In the genomic region with DNA sequence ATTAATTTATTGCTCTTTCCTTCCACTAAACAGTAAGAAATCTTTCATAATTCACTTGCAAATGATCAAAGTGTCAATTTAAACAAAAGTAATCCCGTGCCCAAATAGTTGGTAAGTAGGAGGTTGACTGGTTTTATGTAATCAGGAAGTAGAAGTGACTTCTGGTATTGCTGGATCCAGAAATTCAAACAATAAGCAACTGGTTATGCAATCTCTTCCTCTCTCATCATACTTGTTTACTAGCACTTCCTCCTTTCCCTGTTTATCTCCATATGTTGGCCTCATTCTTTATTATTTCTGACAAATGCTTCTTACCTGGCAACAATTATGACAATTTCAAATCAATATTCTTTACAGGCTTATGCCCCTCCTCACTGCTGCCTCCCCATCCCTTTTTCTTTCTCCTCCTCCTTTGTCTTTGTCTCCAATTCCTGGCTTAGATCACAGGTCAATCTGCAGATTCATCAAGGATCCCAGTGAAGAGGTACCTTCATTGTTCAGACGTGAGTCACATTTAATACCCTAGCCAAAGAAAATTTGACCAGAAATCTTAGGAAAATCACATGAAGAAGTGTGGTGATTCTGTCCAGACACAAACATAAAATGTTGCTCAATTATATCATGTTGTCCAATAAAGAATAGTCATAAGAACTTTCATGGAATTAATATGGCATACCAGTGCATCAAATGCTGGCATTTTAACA, we compare ENCODE assay signal across 18 cellular contexts.
DNase-seq lines count a peak whose midpoint lies in the region; ATAC-seq and TF ChIP-seq lines count a peak whose summit lies in the region.
"Had no signal": no experiment of that assay in that cellular context is flagged by ENCODE, and none has a peak within 500 bp of the region (broad histone marks: within the 10 kb centered on the region; RNA-seq: fewer than 3 reads in every experiment).

No MANE protein-coding gene starts in this region.

- no peaks in the 10 kb centered on the region for H3K79me2 ChIP-seq in smooth muscle cell (ENCODE audit: low read depth)

- TF ChIP-seq CTCF in RWPE2 (IDR thresholded peaks at IDR 0.05; ENCODE audit: poor library complexity, severe bottlenecking) (no peak), smooth muscle cell (IDR thresholded peaks at IDR 0.05; ENCODE audit: borderline replicate concordance, insufficient read depth, poor library complexity, severe bottlenecking) (no peak), HFFc6 (IDR thresholded peaks at IDR 0.05) (no peak)

- H3F3A ChIP-seq in smooth muscle cell (ENCODE audit: low read depth): peaks cover 3% of the 10 kb centered on the region

- peak overlapping the region; percentile 0 for H2AFZ ChIP-seq in smooth muscle cell (ENCODE audit: low read depth)

- H3K9me3 Mint-ChIP-seq in HFFc6: peaks cover 32% of the 10 kb centered on the region

- no peaks in the 10 kb centered on the region for H3K36me3 ChIP-seq in RWPE2 (ENCODE audit: low read depth)
- no peaks in the 10 kb centered on the region for H3K36me3 ChIP-seq in smooth muscle cell (ENCODE audit: low read depth)
- H3K36me3 ChIP-seq: heart left ventricle had no signal

- peak overlapping the region; percentile 14 for H3K27ac ChIP-seq in RWPE2 (ENCODE audit: poor library complexity, severe bottlenecking)
- peak overlapping the region; percentile 48 for H3K27ac ChIP-seq in smooth muscle cell (ENCODE audit: low read depth)
- H3K27ac ChIP-seq: heart left ventricle had no signal

- H3K36me3 Mint-ChIP-seq in HFFc6 (ENCODE audit: low read depth): no peaks in the 10 kb centered on the region; the same call in 1 of the 2 replicates
- H3K36me3 Mint-ChIP-seq: naive thymus-derived CD4-positive, alpha-beta T cell had no signal

- WGBS in smooth muscle cell (ENCODE audit: low lambda C conversion rate): 77% methylated on average over 2 of the region's 2 CpGs

- no peak overlapping the region for H3K4me2 ChIP-seq in smooth muscle cell

- H3K4me1 Mint-ChIP-seq in HFFc6 (ENCODE audit: low read depth): no peaks in the 10 kb centered on the region
- H3K4me1 Mint-ChIP-seq: B cell; naive thymus-derived CD4-positive, alpha-beta T cell had no signal

- H3K9me3 ChIP-seq in RWPE2 (ENCODE audit: severe bottlenecking) (no peaks in the 10 kb centered on the region), smooth muscle cell (replicated peaks; ENCODE audit: low read depth) (peaks cover 5% of the 10 kb centered on the region)

- no peak overlapping the region for H3K4me3 Mint-ChIP-seq in HFFc6
- H3K4me3 Mint-ChIP-seq: B cell; H9; naive thymus-derived CD4-positive, alpha-beta T cell had no signal

- H3K27me3 ChIP-seq in RWPE2 (ENCODE audit: insufficient read depth, poor library complexity, severe bottlenecking): no peaks in the 10 kb centered on the region
- no peaks in the 10 kb centered on the region for H3K27me3 ChIP-seq in smooth muscle cell (ENCODE audit: low read depth)
- H3K27me3 ChIP-seq: heart left ventricle had no signal

- H4K20me1 ChIP-seq in smooth muscle cell (ENCODE audit: low read depth): no peaks in the 10 kb centered on the region

- no peak overlapping the region for H3K4me3 ChIP-seq in RWPE2 (ENCODE audit: severe bottlenecking)
- no peak overlapping the region for H3K4me3 ChIP-seq in smooth muscle cell
- H3K4me3 ChIP-seq: heart left ventricle had no signal

- no peak overlapping the region for H3K27ac Mint-ChIP-seq in HFFc6
- H3K27ac Mint-ChIP-seq: B cell; H9; naive thymus-derived CD4-positive, alpha-beta T cell had no signal

- no peaks in the 10 kb centered on the region for H3K27me3 Mint-ChIP-seq in HFFc6 (ENCODE audit: insufficient read depth)
- H3K27me3 Mint-ChIP-seq: B cell; naive thymus-derived CD4-positive, alpha-beta T cell had no signal

- peaks cover 4% of the 10 kb centered on the region for H3K4me1 ChIP-seq in RWPE2 (ENCODE audit: insufficient read depth, poor library complexity, severe bottlenecking)
- peaks cover 9% of the 10 kb centered on the region for H3K4me1 ChIP-seq in smooth muscle cell (ENCODE audit: low read depth)
- H3K4me1 ChIP-seq: heart left ventricle had no signal

- DNase-seq in HT1080 (ENCODE audit: low read depth) (peak; percentile 59), RWPE2 (ENCODE audit: low spot score) (no peak), smooth muscle cell (lab: John Stamatoyannopoulos, UW; ENCODE audit: unreplicated experiment) (no peak), HFFc6 (no peak), HCEC 1CT (no peak), cerebellar cortex (ENCODE audit: low spot score) (no peak)
- DNase-seq: activated CD4-positive, CD25-positive, alpha-beta regulatory T cell treated with anti-CD3 and anti-CD28 coated beads, Interleukin-2, amount 50 U/mL, for 72 hours; activated gamma-delta T cell treated with Interleukin-2 at 50 U/mL for 16 hours; Calu3; H9; heart left ventricle; naive thymus-derived CD4-positive, alpha-beta T cell; NCI-H2081; NCI-H510A treated with DMSO at 0.1 percent for 48 hours; posterior cingulate gyrus; SHP77 treated with DMSO at 0.1 percent for 48 hours had no signal

- no peak overlapping the region for H3K9ac ChIP-seq in smooth muscle cell (ENCODE audit: low read depth)

- ATAC-seq in RWPE2 (ENCODE audit: low read depth): peak; percentile 46; the same call in 1 of the 3 replicates
- ATAC-seq in esophagus mucosa: peak; percentile 73
- ATAC-seq: heart left ventricle; naive thymus-derived CD4-positive, alpha-beta T cell had no signal
